Comparison of ENCODE assay signal across 18 cellular contexts in the genomic region with DNA sequence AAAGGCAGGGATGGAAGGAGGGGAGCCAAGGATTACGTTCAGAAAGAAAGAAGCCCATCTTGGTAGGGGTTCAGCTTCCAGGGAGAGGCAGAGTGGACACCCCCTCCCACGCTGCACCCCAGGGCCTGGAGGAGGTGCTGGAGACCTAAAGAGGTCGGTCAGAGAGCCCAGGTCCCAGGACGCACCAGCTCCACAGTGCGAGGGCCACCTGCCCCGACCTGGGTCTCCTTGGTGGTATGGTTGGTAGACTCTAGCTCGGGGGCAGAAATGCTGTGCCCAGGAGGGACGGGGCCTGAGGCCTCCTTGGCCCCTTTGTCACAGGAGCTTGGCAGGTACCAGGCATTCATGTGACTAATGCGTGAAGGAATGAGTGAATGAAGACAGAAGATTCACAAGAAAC.
DNase-seq lines count a peak whose midpoint lies in the region; ATAC-seq, FAIRE-seq and TF ChIP-seq lines count a peak whose summit lies in the region.
"Had no signal": no experiment of that assay in that cellular context is flagged by ENCODE, and none has a peak within 500 bp of the region (broad histone marks: within the 10 kb centered on the region; RNA-seq: fewer than 3 reads in every experiment).

No MANE protein-coding gene starts in this region.

- H4K91ac ChIP-seq in neuronal stem cell (ENCODE audit: low read depth, low read length, poor library complexity), result no peak overlapping the region

- no peak overlapping the region for H2BK5ac ChIP-seq in neuronal stem cell (ENCODE audit: low read length)

- no peak overlapping the region for H2AFZ ChIP-seq in neuronal stem cell (ENCODE audit: low read length)

- FAIRE-seq in bronchial epithelial cell (lab: Jason Lieb, UNC), result peak; percentile 96
- FAIRE-seq: GM12878 had no signal

- no peak for ATAC-seq in GM18517 (IDR thresholded peaks at IDR 0.05; ENCODE audit: unreplicated experiment)
- no peak for ATAC-seq in GM18858 (IDR thresholded peaks at IDR 0.05; ENCODE audit: unreplicated experiment)
- ATAC-seq: CD8-positive, alpha-beta T cell; GM12878 had no signal

- no peak overlapping the region for H2BK12ac ChIP-seq in neuronal stem cell (ENCODE audit: low read length)

- in situ Hi-C loops in GM13976 (cut with MboI; ENCODE audit: low sequenced_read_pairs, unreplicated experiment), result no loop called here

- no peak overlapping the region for H3K23ac ChIP-seq in neuronal stem cell (ENCODE audit: low read depth, low read length, poor library complexity)

- DNase-seq in GM13976 (ENCODE audit: low spot score) (peak; percentile 6), bronchial epithelial cell (ENCODE audit: low read depth) (no peak), islet precursor cell (peak; percentile 37), neuronal stem cell (ENCODE audit: low spot score) (no peak), NCI-H748 treated with DMSO at 0.1 percent for 48 hours (lab: John Stamatoyannopoulos, UW) (no peak)
- DNase-seq: Calu3; CD8-positive, alpha-beta T cell; DMS 273 treated with DMSO at 0.1 percent for 48 hours; DMS53; DND-41; EL; GOT3 had no signal

- H3K4ac ChIP-seq in neuronal stem cell (ENCODE audit: low read length), result no peak overlapping the region

- WGBS in neuronal stem cell (ENCODE audit: extremely low coverage in 2 of 2, insufficient read length in 2 of 2, insufficient replicate concordance in 1 of 2), 2 donors, result no CpG with 5 or more reads among the region's 9 CpGs

- H3K4me2 ChIP-seq in neuronal stem cell (ENCODE audit: insufficient read depth, low read length, poor library complexity, severe bottlenecking), result no peak overlapping the region
- H3K4me2 ChIP-seq: BLaER1 treated with 17β-estradiol and CSF1 and Interleukin-3, amounts not matched to agents 10 nM and 100 nM had no signal

- no peak overlapping the region for H3K9ac ChIP-seq in neuronal stem cell (ENCODE audit: low read depth, low read length, poor library complexity)
- H3K9ac ChIP-seq: BLaER1 treated with 17β-estradiol and CSF1 and Interleukin-3, amounts not matched to agents 10 nM and 100 nM had no signal

- no peak overlapping the region for H3K4me3 ChIP-seq in bronchial epithelial cell (ENCODE audit: low read depth, low read length)
- H3K4me3 ChIP-seq in neuronal stem cell (ENCODE audit: low read length in 2 of 2), result peak overlapping the region in 1 of 2 donors; percentile 43
- H3K4me3 ChIP-seq: BLaER1 treated with 17β-estradiol and CSF1 and Interleukin-3, amounts not matched to agents 10 nM and 100 nM; GM12878; HAP-1 had no signal

- no peak overlapping the region for H2AK5ac ChIP-seq in neuronal stem cell (ENCODE audit: low read depth, low read length)

- no peak overlapping the region for H3K14ac ChIP-seq in neuronal stem cell (ENCODE audit: low read length)

- no peak overlapping the region for H4K8ac ChIP-seq in neuronal stem cell (ENCODE audit: low read depth, low read length)

- peaks cover 0 to 4% of the 10 kb centered on the region in 2 donors for H3K4me1 ChIP-seq in neuronal stem cell (ENCODE audit: control insufficient read depth in 2 of 2, insufficient read depth in 1 of 2, low read depth in 1 of 2, low read length in 2 of 2)
- H3K4me1 ChIP-seq: BLaER1 treated with 17β-estradiol and CSF1 and Interleukin-3, amounts not matched to agents 10 nM and 100 nM; HAP-1 had no signal

- TF ChIP-seq CTCF in GM13976 (IDR thresholded peaks at IDR 0.05; ENCODE audit: borderline replicate concordance, control extremely low read depth, extremely low read depth, insufficient read depth, missing control alignments) (no peak), bronchial epithelial cell (IDR thresholded peaks at IDR 0.05; ENCODE audit: insufficient read depth, low read length, severe bottlenecking) (no peak)

- H2BK15ac ChIP-seq in neuronal stem cell (ENCODE audit: low read length), result no peak overlapping the region

- no peaks in the 10 kb centered on the region for H3K79me1 ChIP-seq in neuronal stem cell (ENCODE audit: low read depth, low read length)

- H3K18ac ChIP-seq in neuronal stem cell (ENCODE audit: low read length), result peak overlapping the region; percentile 66

- no peak overlapping the region for H3K27ac ChIP-seq in neuronal stem cell (replicated peaks; ENCODE audit: low read length)
- H3K27ac ChIP-seq: 22Rv1; BLaER1 treated with 17β-estradiol and CSF1 and Interleukin-3, amounts not matched to agents 10 nM and 100 nM had no signal

- H3K27me3 ChIP-seq in bronchial epithelial cell (ENCODE audit: control insufficient read depth, insufficient read depth, low read length) (no peaks in the 10 kb centered on the region), neuronal stem cell (ENCODE audit: control insufficient read depth in 3 of 3, insufficient read depth in 3 of 3, low read depth in 1 of 3, low read length in 3 of 3) (peaks cover 0 to 19% (median 0%) of the 10 kb centered on the region in 3 experiments)
- H3K27me3 ChIP-seq: BLaER1 treated with 17β-estradiol and CSF1 and Interleukin-3, amounts not matched to agents 10 nM and 100 nM had no signal

- no peak overlapping the region for H2BK120ac ChIP-seq in neuronal stem cell (ENCODE audit: low read depth, low read length)

- H3K36me3 ChIP-seq in bronchial epithelial cell (ENCODE audit: control insufficient read depth, insufficient read depth, low read length), result no peaks in the 10 kb centered on the region
- no peaks in the 10 kb centered on the region for H3K36me3 ChIP-seq in neuronal stem cell (replicated peaks in 1 of 2; ENCODE audit: control insufficient read depth in 2 of 2, insufficient read depth in 2 of 2, low read length in 2 of 2)
- H3K36me3 ChIP-seq: BLaER1 treated with 17β-estradiol and CSF1 and Interleukin-3, amounts not matched to agents 10 nM and 100 nM; HAP-1 had no signal

- no peaks in the 10 kb centered on the region for H3K9me3 ChIP-seq in neuronal stem cell (replicated peaks in 1 of 2; ENCODE audit: control insufficient read depth in 2 of 2, insufficient read depth in 1 of 2, low read depth in 1 of 2, low read length in 2 of 2)
- H3K9me3 ChIP-seq: BLaER1 treated with 17β-estradiol and CSF1 and Interleukin-3, amounts not matched to agents 10 nM and 100 nM; HAP-1 had no signal

Comparison
In these comparisons a context has a peak if more than half of its experiments do, and no peak if none do; other contexts are left out.
1. DNase-seq: peak in GM13976 (single experiment) and islet precursor cell (single experiment); none in bronchial epithelial cell (single experiment), neuronal stem cell (single experiment) and NCI-H748 treated with DMSO at 0.1 percent for 48 hours (single experiment).